9 cellular contexts compared by ENCODE assay signal in genomic region chr2:179898873-179899272, GRCh38. TPM values are rescaled to one million over a fixed set of nuclear protein-coding genes. Genes with fewer than 3 reads are reported as not detected.
DNase-seq lines count a peak whose midpoint lies in the region; ATAC-seq and TF ChIP-seq lines count a peak whose summit lies in the region.
"Had no signal": no experiment of that assay in that cellular context is flagged by ENCODE, and none has a peak within 500 bp of the region (broad histone marks: within the 10 kb centered on the region; RNA-seq: fewer than 3 reads in every experiment).

No MANE protein-coding gene starts in this region.

- H2AFZ ChIP-seq in GM23248: peak overlapping the region; percentile 49; the same call in 1 of the 2 replicates

- H3K9ac ChIP-seq in GM23248: no peak overlapping the region

- H3K79me2 ChIP-seq in GM23248 (ENCODE audit: insufficient read depth): no peaks in the 10 kb centered on the region

- DNase-seq in SKM-1 treated with dmso at 0.1 percent for 144 hours (lab: John Stamatoyannopoulos, UW; ENCODE audit: unreplicated experiment) (peak; percentile 33), SKM-1 (lab: John Stamatoyannopoulos, UW; ENCODE audit: unreplicated experiment) (no peak), GM23248 (peak; percentile 47), LoVo (ENCODE audit: low spot score) (peak; percentile 29), WTC11 (ENCODE audit: low spot score) (peak; percentile 67), myocyte (ENCODE audit: low read depth) (peak; percentile 24), GDM1 (lab: John Stamatoyannopoulos, UW) (no peak), lower leg skin (ENCODE audit: low spot score in 2 of 2) (no peak)

- peak; percentile 100 for ATAC-seq in WTC11

- 0 out of 2 replicates have a peak, but pooled peaks cover 3% of the 10 kb centered on the region for H3K27me3 ChIP-seq in GM23248 (replicated peaks; ENCODE audit: insufficient read depth)

- no peak overlapping the region for H3K4me3 Mint-ChIP-seq in WTC11
- H3K4me3 Mint-ChIP-seq: central memory CD8-positive, alpha-beta T cell had no signal

- H4K20me1 ChIP-seq in GM23248 (ENCODE audit: insufficient read depth): no peaks in the 10 kb centered on the region

- H3K9me2 ChIP-seq in GM23248 (ENCODE audit: insufficient read depth): no peaks in the 10 kb centered on the region

- H3K4me3 ChIP-seq in GM23248 (no peak overlapping the region), lower leg skin (ENCODE audit: low read depth, poor library complexity, severe bottlenecking) (no peak overlapping the region)

- CTCF ChIA-PET in WTC11 (lab: Charles Lee): interaction anchor here (0.6 to 2.4 kb wide), 23 partner anchors 8 to 1798 kb away, joined by 3 to 23 read pairs (median 4); partner anchors contain the start of gene ZNF385B

- no peaks in the 10 kb centered on the region for H3K36me3 ChIP-seq in GM23248 (ENCODE audit: low read depth)

- in situ Hi-C loops in GM23248 (cut with MboI): no loop called here

- 35 to 37% methylated on average over 4 of the region's 4 CpGs for WGBS in GM23248 (ENCODE audit: low coverage in 1 of 2, low lambda C conversion rate in 2 of 2, missing lambda C conversion rate in 2 of 2), 2 experiments
- 74 to 82% methylated on average over 4 of the region's 4 CpGs for WGBS in lower leg skin, 2 donors

- H3K9me3 Mint-ChIP-seq in WTC11: peaks cover 14% of the 10 kb centered on the region

- no peaks in the 10 kb centered on the region for H3K27me3 Mint-ChIP-seq in WTC11 (ENCODE audit: low read depth)

- H3K9me3 ChIP-seq in GM23248 (ENCODE audit: low read depth): no peaks in the 10 kb centered on the region

- no peaks in the 10 kb centered on the region for H3F3A ChIP-seq in GM23248 (ENCODE audit: insufficient read depth)

- intact Hi-C loops in lower leg skin (cut with DNase I; ENCODE audit: low total_unique reads): no loop called here

- H3K36me3 Mint-ChIP-seq in WTC11: peaks cover 7% of the 10 kb centered on the region

- no peak overlapping the region for H3K27ac Mint-ChIP-seq in WTC11

- no peak for TF ChIP-seq POLR2A in lower leg skin (IDR thresholded peaks at IDR 0.05)

- H3K4me2 ChIP-seq in GM23248 (ENCODE audit: unreplicated experiment): no peak overlapping the region

- POLR2A ChIA-PET in WTC11 (lab: Charles Lee): interaction anchor here (1.0 kb wide), 1 partner anchor 38 kb away, joined by 3 read pairs; the partner anchor contains the start of gene ZNF385B

- H3K27ac ChIP-seq in GM23248: no peak overlapping the region

- no peaks in the 10 kb centered on the region for H3K4me1 ChIP-seq in GM23248 (ENCODE audit: insufficient read depth)

- H3K4me1 Mint-ChIP-seq in WTC11: peaks cover 4% of the 10 kb centered on the region
- H3K4me1 Mint-ChIP-seq: central memory CD8-positive, alpha-beta T cell had no signal

- TF ChIP-seq CTCF in WTC11 (IDR thresholded peaks at IDR 0.05) (0 out of 2 replicates have a peak, but pooled peaks have one; percentile 35), lower leg skin (IDR thresholded peaks at IDR 0.05) (no peak)

TF ChIP-seq in WTC11, 78 proteins besides CTCF, POLR2A, EP300 and RAD21:
- TF ChIP-seq ZNF532 (CRISPR knock-in tag; IDR thresholded peaks at IDR 0.05; ENCODE audit: borderline replicate concordance) (no peak), GABPB1 (CRISPR knock-in tag; IDR thresholded peaks at IDR 0.05) (no peak), GRHL2 (CRISPR knock-in tag; IDR thresholded peaks at IDR 0.05; ENCODE audit: insufficient replicate concordance, severe bottlenecking) (no peak), SOX15 (CRISPR knock-in tag; IDR thresholded peaks at IDR 0.05) (no peak), ZNF671 (CRISPR knock-in tag; IDR thresholded peaks at IDR 0.05) (no peak), FOXP1 (CRISPR knock-in tag; IDR thresholded peaks at IDR 0.05; ENCODE audit: borderline replicate concordance) (no peak), ZNF317 (CRISPR knock-in tag; IDR thresholded peaks at IDR 0.05; ENCODE audit: borderline replicate concordance, low read depth) (no peak), HMGXB4 (CRISPR knock-in tag; IDR thresholded peaks at IDR 0.05) (no peak), SMAD3 (CRISPR knock-in tag; IDR thresholded peaks at IDR 0.05; ENCODE audit: borderline replicate concordance) (no peak), CREB1 (CRISPR knock-in tag; IDR thresholded peaks at IDR 0.05) (no peak), CBFB (CRISPR knock-in tag; IDR thresholded peaks at IDR 0.05; ENCODE audit: low read depth) (no peak), JAZF1 (CRISPR knock-in tag; IDR thresholded peaks at IDR 0.05) (no peak), PRDM15 (CRISPR knock-in tag; IDR thresholded peaks at IDR 0.05) (no peak), ATF1 (CRISPR knock-in tag; IDR thresholded peaks at IDR 0.05) (no peak), CREM (CRISPR knock-in tag; IDR thresholded peaks at IDR 0.05) (no peak)

RNA-seq across cellular contexts. Expression of gene ZNF385B, which starts 37.5 kb away (rescaled TPM):
- total RNA-seq in GM23248 (2014; rRNA removed; shearing (Covaris generic)): not detected in 2 replicates
- 0.30 TPM in 1 of 2 replicates, not detected in the other for polyA plus RNA-seq in GM23248 (2016; fragmentation: Nextera tagmentation; extraction: Ambion mirVana)
- total RNA-seq in WTC11 (2021) (1.3 to 2.2 TPM (median 2.2 TPM) in 3 replicates), myocyte (1.2 and 2.9 TPM in 2 replicates), lower leg skin (1 to 10 TPM in 1 of 4 donors, under 1 TPM in 1, not detected in 2; 0.97 to 1.4 TPM)
- polyA plus RNA-seq in myocyte (2012): 0.87 TPM

Comparison
In these comparisons a context has a peak if more than half of its experiments do, and no peak if none do; other contexts are left out.
1. DNase-seq: peak in SKM-1 treated with dmso at 0.1 percent for 144 hours (single experiment), GM23248 (single experiment), LoVo (single experiment), WTC11 (single experiment) and myocyte (single experiment); none in SKM-1 (single experiment), GDM1 (single experiment) and lower leg skin (0 of 2).